Comparison of ENCODE assay signal across 1 cellular context in the genomic region with DNA sequence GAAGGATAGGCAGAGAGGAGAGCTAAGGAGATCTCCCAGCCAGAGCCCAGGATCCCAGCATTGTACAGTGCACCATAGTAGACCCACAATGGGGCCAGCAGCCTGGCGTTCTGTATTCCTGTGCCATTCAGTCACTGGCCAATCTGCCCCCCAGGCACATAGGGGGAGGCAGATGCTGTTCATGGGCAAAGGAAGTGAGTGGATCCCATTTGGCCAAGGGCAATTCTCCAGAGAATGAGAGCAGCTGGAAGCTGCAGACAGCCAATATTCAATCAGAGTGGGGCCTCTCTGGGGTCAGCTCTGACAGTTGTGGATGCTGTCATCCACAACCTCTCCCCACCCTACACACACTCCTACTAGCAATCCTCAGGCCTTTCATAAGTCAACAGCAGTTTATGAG.
TF ChIP-seq lines count a peak whose summit lies in the region.

No MANE protein-coding gene starts in this region.

TF ChIP-seq in endothelial cell of umbilical vein, 7 proteins besides CTCF, POLR2A, EP300 and RAD21:
- TF ChIP-seq JUN (IDR thresholded peaks at IDR 0.05; ENCODE audit: borderline replicate concordance, insufficient read depth, insufficient read length, low read depth) = no peak
- no peak for TF ChIP-seq FOS (IDR thresholded peaks at IDR 0.05; ENCODE audit: borderline replicate concordance, insufficient read depth, low read length)
- TF ChIP-seq POLR2AphosphoS5 (IDR thresholded peaks at IDR 0.05; ENCODE audit: insufficient read depth, low read depth, low read length) = no peak
- no peak for TF ChIP-seq MYC (IDR thresholded peaks at IDR 0.05; ENCODE audit: low read depth, low read length)
- no peak for TF ChIP-seq GATA2 (IDR thresholded peaks at IDR 0.05; ENCODE audit: insufficient read depth, insufficient read length, low read depth, low read length)
- TF ChIP-seq, protein P1, sequence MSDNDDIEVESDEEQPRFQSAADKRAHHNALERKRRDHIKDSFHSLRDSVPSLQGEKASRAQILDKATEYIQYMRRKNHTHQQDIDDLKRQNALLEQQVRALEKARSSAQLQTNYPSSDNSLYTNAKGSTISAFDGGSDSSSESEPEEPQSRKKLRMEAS (IDR thresholded peaks at IDR 0.05; ENCODE audit: insufficient read depth, insufficient read length) = no peak
- no peak for TF ChIP-seq EZH2 (IDR thresholded peaks at IDR 0.05; ENCODE audit: borderline replicate concordance, low read depth, low read length, severe bottlenecking)
